In genomic region chr10:15342970-15343369, GRCh38 we compare ENCODE assay signal across 23 cellular contexts. TPM values are rescaled to one million over a fixed set of nuclear protein-coding genes. Genes with fewer than 3 reads are reported as not detected.
"Had no signal": no experiment of that assay in that cellular context is flagged by ENCODE, and none has a peak within 500 bp of the region (broad histone marks: within the 10 kb centered on the region; RNA-seq: fewer than 3 reads in every experiment).

No MANE protein-coding gene starts in this region.

- DNase-seq: IMR-90, Kasumi-1, MM.1S, NCI-H1048, NCI-H1105, NCI-H1417, NCI-H1436 treated with DMSO at 0.1 percent for 48 hours, NCI-H1694, NCI-H187 treated with DMSO at 0.1 percent for 48 hours, NCI-H2029 treated with DMSO at 0.1 percent for 48 hours, NCI-H2171 treated with DMSO at 0.1 percent for 48 hours, NCI-H524, NCI-H526 treated with DMSO at 0.1 percent for 48 hours, NCI-H748 treated with DMSO at 0.1 percent for 48 hours, Right ventricle myocardium superior, RPMI8226, SIG-M5, SW 1271 had no signal

- H3K9me3 ChIP-seq: SJSA1, SK-N-SH had no signal

- H3K4me2 ChIP-seq: KMS-11, SK-N-SH had no signal

- H3K36me3 ChIP-seq: SJSA1 had no signal

- H3K9ac ChIP-seq: KMS-11, SK-N-SH had no signal

- FAIRE-seq: RCC 7860 had no signal

- H3K27me3 ChIP-seq: SJSA1 had no signal

- H3K4me3 ChIP-seq: SJSA1 had no signal

- H3K27ac ChIP-seq: KMS-11, SJSA1 had no signal

RNA-seq across cellular contexts. Expression of gene FAM171A1, which starts 28.1 kb away (rescaled TPM):
- total RNA-seq: HT-29 had no signal
